ENCODE assay signal across 43 cellular contexts in the genomic region with DNA sequence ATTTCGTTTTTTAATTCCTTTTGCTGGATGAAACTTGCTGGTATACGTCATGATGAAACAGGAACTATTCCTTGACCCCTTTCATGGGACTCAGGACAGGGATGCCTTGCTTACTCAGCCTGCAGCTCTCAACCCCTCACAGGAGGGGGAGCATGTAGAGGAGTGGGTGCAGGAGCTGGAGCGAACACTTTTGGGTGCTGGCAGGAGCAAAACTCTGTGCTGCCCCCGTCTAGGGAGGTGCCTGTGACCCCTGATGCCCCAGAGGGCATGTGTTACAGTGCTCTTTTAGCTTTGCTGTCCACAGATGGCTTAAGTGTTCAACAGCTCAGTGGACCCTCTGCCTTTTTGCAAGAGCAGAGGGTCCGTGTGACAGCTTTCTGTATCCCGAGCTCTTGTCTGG. TPM values are rescaled to one million over a fixed set of nuclear protein-coding genes. Genes with fewer than 3 reads are reported as not detected.
"Had no signal": no experiment of that assay in that cellular context is flagged by ENCODE, and none has a peak within 500 bp of the region (broad histone marks: within the 10 kb centered on the region; RNA-seq: fewer than 3 reads in every experiment).

No MANE protein-coding gene starts in this region.

- DNase-seq: activated effector memory CD4-positive, alpha-beta T cell treated with anti-CD3 and anti-CD28 coated beads, Interleukin-2, amount 50 U/mL, for 16 hours; activated effector memory CD4-positive, alpha-beta T cell treated with Interleukin-2 at 50 U/mL for 16 hours; activated gamma-delta T cell; activated gamma-delta T cell treated with Interleukin-2 at 50 U/mL for 16 hours; activated naive CD4-positive, alpha-beta T cell; activated naive CD4-positive, alpha-beta T cell treated with anti-CD3 and anti-CD28 coated beads for 36 hours; activated naive CD4-positive, alpha-beta T cell treated with anti-CD3 and anti-CD28 coated beads, Interleukin-2, amount 10 ng/mL, durations not matched to agents 7 days and 5 days; activated naive CD4-positive, alpha-beta T cell treated with anti-CD3 and anti-CD28 coated beads, Interleukin-2, amount 50 U/mL, for 16 hours; activated naive CD4-positive, alpha-beta T cell treated with Interleukin-2 at 50 U/mL for 16 hours; activated naive CD8-positive, alpha-beta T cell treated with anti-CD3 and anti-CD28 coated beads for 36 hours; activated naive CD8-positive, alpha-beta T cell treated with anti-CD3 and anti-CD28 coated beads, Interleukin-2, amount 10 ng/mL, durations not matched to agents 7 days and 5 days; activated naive CD8-positive, alpha-beta T cell treated with anti-CD3 and anti-CD28 coated beads, Interleukin-2, amount 50 U/mL, for 24 hours; activated T-cell treated with anti-CD3 and anti-CD28 coated beads, Interleukin-2, amount 50 U/mL, for 1 hour; activated T-cell treated with anti-CD3 and anti-CD28 coated beads, Interleukin-2, amount 50 U/mL, for 24 hours; activated T-cell treated with anti-CD3 and anti-CD28 coated beads, Interleukin-2, amount 50 U/mL, for 4 hours; activated T-cell treated with anti-CD3 and anti-CD28 coated beads, Interleukin-2, amount 50 U/mL, for 48 hours; activated T-cell treated with anti-CD3 and anti-CD28 coated beads, Interleukin-2, amount 50 U/mL, for 72 hours; adrenal gland; amniotic stem cell; amygdala; anterior cingulate cortex; aorta; body of pancreas; brain microvascular endothelial cell; caudate nucleus; central memory CD4-positive, alpha-beta T cell; cerebellar nuclear complex had no signal

- H3K4me1 ChIP-seq: adrenal gland, ascending aorta, body of pancreas, breast epithelium had no signal

- FAIRE-seq: bronchial epithelial cell had no signal

- H3K27ac Mint-ChIP-seq: activated naive CD4-positive, alpha-beta T cell treated with anti-CD3 and anti-CD28 coated beads for 36 hours; activated naive CD4-positive, alpha-beta T cell treated with anti-CD3 and anti-CD28 coated beads, Interleukin-2, amount 10 ng/mL, durations not matched to agents 7 days and 5 days; activated naive CD4-positive, alpha-beta T cell treated with anti-CD3 and anti-CD28 coated beads, Interleukin-2, amount 50 U/mL, for 24 hours; activated naive CD4-positive, alpha-beta T cell treated with anti-CD3 and anti-CD28 coated beads, Interleukin-2, amount 50 U/mL, for 72 hours; activated naive CD8-positive, alpha-beta T cell; activated naive CD8-positive, alpha-beta T cell treated with anti-CD3 and anti-CD28 coated beads for 36 hours; activated naive CD8-positive, alpha-beta T cell treated with anti-CD3 and anti-CD28 coated beads, Interleukin-2, amount 10 ng/mL, durations not matched to agents 7 days and 5 days; activated naive CD8-positive, alpha-beta T cell treated with anti-CD3 and anti-CD28 coated beads, Interleukin-2, amount 50 U/mL, for 24 hours; activated T-cell treated with anti-CD3 and anti-CD28 coated beads, Interleukin-2, amount 50 U/mL, for 24 hours; activated T-cell treated with anti-CD3 and anti-CD28 coated beads, Interleukin-2, amount 50 U/mL, for 72 hours; activated T-helper 1 cell treated with anti-CD3 and anti-CD28 coated beads, Interleukin-12 subunit alpha, Interleukin-12 subunit beta, Interleukin-2, Interleukin-4 antibody, amounts not matched to agents 30 ng/mL and 10 ng/mL and 1 ng/mL, durations not matched to agents 14 hours and 24 hours and 36 hours; activated T-helper 17 cell treated with anti-CD3 and anti-CD28 coated beads, Interleukin-2, amount 50 U/mL, for 72 hours; activated T-helper 2 cell treated with anti-CD3 and anti-CD28 coated beads, Interferon-gamma antibody, Interleukin-2, Interleukin-4, amounts not matched to agents 10 μg/mL and 5 μg/mL and 100 μg/mL, durations not matched to agents 14 hours and 24 hours and 36 hours; brain had no signal

- H3K9me3 Mint-ChIP-seq: activated naive CD4-positive, alpha-beta T cell treated with anti-CD3 and anti-CD28 coated beads, Interleukin-2, amount 50 U/mL, for 24 hours; central memory CD8-positive, alpha-beta T cell had no signal

- H3K27me3 ChIP-seq: adrenal gland, ascending aorta, body of pancreas, brain microvascular endothelial cell, cardiac muscle cell had no signal

- H3K4me1 Mint-ChIP-seq: activated naive CD4-positive, alpha-beta T cell treated with anti-CD3 and anti-CD28 coated beads, Interleukin-2, amount 10 ng/mL, durations not matched to agents 7 days and 5 days; activated naive CD4-positive, alpha-beta T cell treated with anti-CD3 and anti-CD28 coated beads, Interleukin-2, amount 50 U/mL, for 24 hours; activated naive CD8-positive, alpha-beta T cell treated with anti-CD3 and anti-CD28 coated beads for 36 hours; activated naive CD8-positive, alpha-beta T cell treated with anti-CD3 and anti-CD28 coated beads, Interleukin-2, amount 10 ng/mL, durations not matched to agents 7 days and 5 days; activated naive CD8-positive, alpha-beta T cell treated with anti-CD3 and anti-CD28 coated beads, Interleukin-2, amount 50 U/mL, for 24 hours; activated T-helper 17 cell treated with anti-CD3 and anti-CD28 coated beads, Interleukin-2, amount 50 U/mL, for 72 hours; brain; central memory CD8-positive, alpha-beta T cell had no signal

- H3K4me3 Mint-ChIP-seq: activated naive CD4-positive, alpha-beta T cell treated with anti-CD3 and anti-CD28 coated beads for 36 hours; activated naive CD4-positive, alpha-beta T cell treated with anti-CD3 and anti-CD28 coated beads, Interleukin-2, amount 10 ng/mL, durations not matched to agents 7 days and 5 days; activated naive CD4-positive, alpha-beta T cell treated with anti-CD3 and anti-CD28 coated beads, Interleukin-2, amount 50 U/mL, for 24 hours; activated naive CD8-positive, alpha-beta T cell; activated naive CD8-positive, alpha-beta T cell treated with anti-CD3 and anti-CD28 coated beads for 36 hours; activated naive CD8-positive, alpha-beta T cell treated with anti-CD3 and anti-CD28 coated beads, Interleukin-2, amount 10 ng/mL, durations not matched to agents 7 days and 5 days; activated naive CD8-positive, alpha-beta T cell treated with anti-CD3 and anti-CD28 coated beads, Interleukin-2, amount 50 U/mL, for 24 hours; activated T-cell treated with anti-CD3 and anti-CD28 coated beads, Interleukin-2, amount 50 U/mL, for 24 hours; activated T-cell treated with anti-CD3 and anti-CD28 coated beads, Interleukin-2, amount 50 U/mL, for 4 hours; activated T-cell treated with anti-CD3 and anti-CD28 coated beads, Interleukin-2, amount 50 U/mL, for 72 hours; activated T-helper 1 cell treated with anti-CD3 and anti-CD28 coated beads, Interleukin-12 subunit alpha, Interleukin-12 subunit beta, Interleukin-2, Interleukin-4 antibody, amounts not matched to agents 30 ng/mL and 10 ng/mL and 1 ng/mL, durations not matched to agents 14 hours and 24 hours and 36 hours; activated T-helper 17 cell treated with anti-CD3 and anti-CD28 coated beads, Interleukin-2, amount 50 U/mL, for 72 hours; brain; central memory CD8-positive, alpha-beta T cell had no signal

- H3K4me3 ChIP-seq: adrenal gland, ascending aorta, body of pancreas, breast epithelium, cardiac muscle cell had no signal

- H3K27ac ChIP-seq: adrenal gland, ascending aorta, body of pancreas, brain microvascular endothelial cell, breast epithelium, cardiac muscle cell had no signal

- H3K27me3 Mint-ChIP-seq: activated naive CD4-positive, alpha-beta T cell treated with anti-CD3 and anti-CD28 coated beads, Interleukin-2, amount 10 ng/mL, durations not matched to agents 7 days and 5 days; activated naive CD8-positive, alpha-beta T cell; activated naive CD8-positive, alpha-beta T cell treated with anti-CD3 and anti-CD28 coated beads, Interleukin-2, amount 10 ng/mL, durations not matched to agents 7 days and 5 days; activated naive CD8-positive, alpha-beta T cell treated with anti-CD3 and anti-CD28 coated beads, Interleukin-2, amount 50 U/mL, for 24 hours; activated T-helper 17 cell treated with anti-CD3 and anti-CD28 coated beads, Interleukin-2, amount 50 U/mL, for 72 hours; brain; central memory CD8-positive, alpha-beta T cell had no signal

- ATAC-seq: activated naive CD4-positive, alpha-beta T cell treated with anti-CD3 and anti-CD28 coated beads, Interleukin-2, amount 50 U/mL, for 72 hours; activated naive CD8-positive, alpha-beta T cell treated with anti-CD3 and anti-CD28 coated beads, Interleukin-2, amount 50 U/mL, for 24 hours; activated T-cell treated with anti-CD3 and anti-CD28 coated beads, Interleukin-2, amount 50 U/mL, for 4 hours; activated T-cell treated with anti-CD3 and anti-CD28 coated beads, Interleukin-2, amount 50 U/mL, for 72 hours; activated T-helper 17 cell treated with anti-CD3 and anti-CD28 coated beads, Interleukin-2, amount 50 U/mL, for 72 hours; body of pancreas had no signal

- H3K36me3 ChIP-seq: adrenal gland, ascending aorta, brain microvascular endothelial cell, breast epithelium, cardiac muscle cell had no signal

- H3K9me3 ChIP-seq: adrenal gland, ascending aorta, body of pancreas had no signal

- H3K36me3 Mint-ChIP-seq: activated naive CD4-positive, alpha-beta T cell treated with anti-CD3 and anti-CD28 coated beads, Interleukin-2, amount 10 ng/mL, durations not matched to agents 7 days and 5 days; activated naive CD4-positive, alpha-beta T cell treated with anti-CD3 and anti-CD28 coated beads, Interleukin-2, amount 50 U/mL, for 24 hours; activated naive CD8-positive, alpha-beta T cell treated with anti-CD3 and anti-CD28 coated beads, Interleukin-2, amount 10 ng/mL, durations not matched to agents 7 days and 5 days; brain had no signal

RNA-seq across cellular contexts. Expression of a gene that starts 56.8 kb away (rescaled TPM):
- total RNA-seq: activated naive CD4-positive, alpha-beta T cell treated with anti-CD3 and anti-CD28 coated beads for 36 hours; activated naive CD4-positive, alpha-beta T cell treated with anti-CD3 and anti-CD28 coated beads, Interleukin-2, amount 50 U/mL, for 72 hours; activated naive CD8-positive, alpha-beta T cell treated with anti-CD3 and anti-CD28 coated beads for 36 hours; activated naive CD8-positive, alpha-beta T cell treated with anti-CD3 and anti-CD28 coated beads, Interleukin-2, amount 10 ng/mL, durations not matched to agents 7 days and 5 days; activated T-cell treated with anti-CD3 and anti-CD28 coated beads, Interleukin-2, amount 50 U/mL, for 4 hours; activated T-cell treated with anti-CD3 and anti-CD28 coated beads, Interleukin-2, amount 50 U/mL, for 72 hours; activated T-helper 1 cell treated with anti-CD3 and anti-CD28 coated beads, Interleukin-12 subunit alpha, Interleukin-12 subunit beta, Interleukin-2, Interleukin-4 antibody, amounts not matched to agents 30 ng/mL and 10 ng/mL and 1 ng/mL, durations not matched to agents 14 hours and 24 hours and 36 hours; activated T-helper 17 cell treated with anti-CD3 and anti-CD28 coated beads, Interleukin-2, amount 50 U/mL, for 72 hours; activated T-helper 2 cell treated with anti-CD3 and anti-CD28 coated beads, Interferon-gamma antibody, Interleukin-2, Interleukin-4, amounts not matched to agents 10 μg/mL and 5 μg/mL and 100 μg/mL, durations not matched to agents 14 hours and 24 hours and 36 hours; adrenal gland; aorta; ascending aorta; astrocyte; body of pancreas; breast epithelium; bronchial epithelial cell; cardiac muscle cell; cardiac septum; cerebellum had no signal
- polyA plus RNA-seq: adipose tissue, adrenal gland, aorta, cardiac muscle cell had no signal
